In the genomic region with DNA sequence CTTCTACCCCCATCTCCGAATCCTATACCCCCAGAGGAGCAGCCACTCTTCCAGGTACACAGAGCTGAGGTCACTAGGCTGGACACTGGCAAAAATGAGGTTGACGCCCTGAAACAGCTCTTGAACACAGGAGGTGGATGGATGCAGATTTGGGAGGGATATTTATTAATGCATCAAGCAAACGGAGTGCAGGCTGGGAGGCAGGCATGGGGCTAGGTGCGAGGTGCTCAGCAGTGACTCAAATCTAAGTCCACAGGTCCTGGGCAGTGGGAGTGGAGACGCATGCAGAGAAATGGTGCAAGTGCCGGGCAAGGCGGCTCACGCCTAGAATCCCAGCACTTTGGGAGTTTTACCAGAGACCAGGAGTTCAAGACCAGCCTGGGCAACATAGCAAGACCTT, we compare ENCODE assay signal across 26 cellular contexts.
"Had no signal": no experiment of that assay in that cellular context is flagged by ENCODE, and none has a peak within 500 bp of the region (broad histone marks: within the 10 kb centered on the region; RNA-seq: fewer than 3 reads in every experiment).

No MANE protein-coding gene starts in this region.

- ATAC-seq: activated naive CD8-positive, alpha-beta T cell treated with anti-CD3 and anti-CD28 coated beads, Interleukin-2, amount 50 U/mL, for 24 hours; activated T-cell treated with anti-CD3 and anti-CD28 coated beads, Interleukin-2, amount 50 U/mL, for 4 hours; foreskin keratinocyte; heart left ventricle; left lung; lower lobe of right lung; right lobe of liver; stimulated activated memory B cell treated with anti-CD40 and anti-IgM and Interleukin-4, amounts not matched to agents 10 μg/mL and 1 μg/mL and 100 μg/mL, for 72 hours; stimulated activated naive CD8-positive, alpha-beta T cell treated with anti-CD3 and anti-CD28 coated beads, Interleukin-15, amount 100 ng/mL, for 72 hours; T-cell had no signal

- DNase-seq: activated CD4-positive, alpha-beta T cell treated with anti-CD3 and anti-CD28 coated beads for 48 hours; activated CD4-positive, alpha-beta T cell treated with anti-CD3 and anti-CD28 coated beads, Interleukin-2, amount 50 U/mL, for 48 hours; activated CD8-positive, alpha-beta memory T cell treated with anti-CD3 and anti-CD28 coated beads, Interleukin-2, amount 50 U/mL, for 48 hours; activated gamma-delta T cell; activated naive CD4-positive, alpha-beta T cell treated with anti-CD3 and anti-CD28 coated beads, Interleukin-2, amount 50 U/mL, for 16 hours; activated naive CD8-positive, alpha-beta T cell treated with anti-CD3 and anti-CD28 coated beads, Interleukin-2, amount 50 U/mL, for 24 hours; activated T-cell treated with anti-CD3 and anti-CD28 coated beads, Interleukin-2, amount 50 U/mL, for 4 hours; amygdala; caudate nucleus; foreskin keratinocyte; heart left ventricle; kidney glomerular epithelial cell; left lung; lower lobe of right lung; small intestine; stimulated activated CD4-positive, alpha-beta T cell treated with anti-CD3 and anti-CD28 coated beads, Interleukin-1b, Interleukin-23, amount 100 ng/mL, for 48 hours; stimulated activated CD4-positive, alpha-beta T cell treated with anti-CD3 and anti-CD28 coated beads, Interleukin-4, amount 100 ng/mL, for 4 hours; stimulated activated CD8-positive, alpha-beta memory T cell treated with anti-CD3 and anti-CD28 coated beads, Interleukin-4, amount 100 ng/mL, for 48 hours; stimulated activated naive CD8-positive, alpha-beta T cell treated with anti-CD3 and anti-CD28 coated beads, Interleukin-15, amount 100 ng/mL, for 72 hours; T-cell had no signal

- H3K4me3 ChIP-seq: esophagus muscularis mucosa, heart left ventricle, left lung, lower lobe of right lung, right lobe of liver, tibial artery had no signal

- H3K27ac ChIP-seq: esophagus muscularis mucosa, foreskin keratinocyte, heart left ventricle, left lung, lower lobe of right lung, right lobe of liver, tibial artery had no signal

- H3K4me3 Mint-ChIP-seq: activated naive CD8-positive, alpha-beta T cell treated with anti-CD3 and anti-CD28 coated beads, Interleukin-2, amount 50 U/mL, for 24 hours; activated T-cell treated with anti-CD3 and anti-CD28 coated beads, Interleukin-2, amount 50 U/mL, for 4 hours; nephron; stimulated activated memory B cell treated with anti-CD40 and anti-IgM and Interleukin-4, amounts not matched to agents 10 μg/mL and 1 μg/mL and 100 μg/mL, for 72 hours; stimulated activated naive CD8-positive, alpha-beta T cell treated with anti-CD3 and anti-CD28 coated beads, Interleukin-15, amount 100 ng/mL, for 72 hours; T-cell had no signal

- H3K4me1 ChIP-seq: esophagus muscularis mucosa, foreskin keratinocyte, heart left ventricle, left lung, lower lobe of right lung, right lobe of liver, tibial artery had no signal

- H3K27ac Mint-ChIP-seq: activated naive CD8-positive, alpha-beta T cell treated with anti-CD3 and anti-CD28 coated beads, Interleukin-2, amount 50 U/mL, for 24 hours; nephron; progenitor cell of endocrine pancreas; stimulated activated memory B cell treated with anti-CD40 and anti-IgM and Interleukin-4, amounts not matched to agents 10 μg/mL and 1 μg/mL and 100 μg/mL, for 72 hours; T-cell had no signal

- H3K27me3 ChIP-seq: esophagus muscularis mucosa, foreskin keratinocyte, heart left ventricle, left lung, right lobe of liver, tibial artery had no signal

- H3K9me3 ChIP-seq: esophagus muscularis mucosa, heart left ventricle, left lung, lower lobe of right lung, right lobe of liver, tibial artery had no signal

- H3K9me3 Mint-ChIP-seq: activated naive CD8-positive, alpha-beta T cell treated with anti-CD3 and anti-CD28 coated beads, Interleukin-2, amount 50 U/mL, for 24 hours; activated T-cell treated with anti-CD3 and anti-CD28 coated beads, Interleukin-2, amount 50 U/mL, for 4 hours; nephron; stimulated activated memory B cell treated with anti-CD40 and anti-IgM and Interleukin-4, amounts not matched to agents 10 μg/mL and 1 μg/mL and 100 μg/mL, for 72 hours; stimulated activated naive CD8-positive, alpha-beta T cell treated with anti-CD3 and anti-CD28 coated beads, Interleukin-15, amount 100 ng/mL, for 72 hours; T-cell had no signal

- H3K4me1 Mint-ChIP-seq: activated naive CD8-positive, alpha-beta T cell treated with anti-CD3 and anti-CD28 coated beads, Interleukin-2, amount 50 U/mL, for 24 hours; nephron; stimulated activated memory B cell treated with anti-CD40 and anti-IgM and Interleukin-4, amounts not matched to agents 10 μg/mL and 1 μg/mL and 100 μg/mL, for 72 hours; stimulated activated naive CD8-positive, alpha-beta T cell treated with anti-CD3 and anti-CD28 coated beads, Interleukin-15, amount 100 ng/mL, for 72 hours; T-cell had no signal

- H3K27me3 Mint-ChIP-seq: activated naive CD8-positive, alpha-beta T cell treated with anti-CD3 and anti-CD28 coated beads, Interleukin-2, amount 50 U/mL, for 24 hours; progenitor cell of endocrine pancreas; stimulated activated memory B cell treated with anti-CD40 and anti-IgM and Interleukin-4, amounts not matched to agents 10 μg/mL and 1 μg/mL and 100 μg/mL, for 72 hours; stimulated activated naive CD8-positive, alpha-beta T cell treated with anti-CD3 and anti-CD28 coated beads, Interleukin-15, amount 100 ng/mL, for 72 hours; T-cell had no signal
